In the genomic region with DNA sequence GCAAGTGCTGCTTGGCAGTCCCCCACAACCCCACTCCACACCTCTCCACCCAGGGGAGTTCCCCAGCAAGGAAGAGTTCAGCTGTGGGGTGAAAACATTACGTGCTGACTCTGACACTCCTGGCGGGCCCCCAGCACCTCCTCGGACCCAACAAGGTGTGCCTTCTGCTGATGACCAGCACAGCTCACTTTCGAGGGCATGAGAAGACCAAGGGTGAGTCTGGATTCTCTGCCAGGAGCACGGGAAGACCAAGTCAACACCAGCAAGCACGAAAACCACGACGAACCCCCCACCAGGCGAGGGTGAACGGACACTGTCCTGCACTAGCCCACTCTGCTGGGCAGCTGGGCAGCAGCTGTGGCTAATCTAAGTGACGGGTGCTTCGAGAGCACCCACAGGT, we compare ENCODE assay signal across 12 cellular contexts. TPM values are rescaled to one million over a fixed set of nuclear protein-coding genes. Genes with fewer than 3 reads are reported as not detected.
DNase-seq lines count a peak whose midpoint lies in the region; ATAC-seq, FAIRE-seq and TF ChIP-seq lines count a peak whose summit lies in the region.
"Had no signal": no experiment of that assay in that cellular context is flagged by ENCODE, and none has a peak within 500 bp of the region (broad histone marks: within the 10 kb centered on the region; RNA-seq: fewer than 3 reads in every experiment).

No MANE protein-coding gene starts in this region.

- peak overlapping the region; percentile 83 for H3K4me2 ChIP-seq in keratinocyte (ENCODE audit: control insufficient read depth, extremely low read depth, insufficient read depth, low read depth, low read length)

- H3K27me3 Mint-ChIP-seq in stimulated activated naive CD8-positive, alpha-beta T cell treated with anti-CD3 and anti-CD28 coated beads, Interleukin-15, Interleukin-2, amounts not matched to agents 100 ng/mL and 50 ng/mL, for 24 hours = no peaks in the 10 kb centered on the region
- H3K27me3 Mint-ChIP-seq in activated CD4-positive, alpha-beta memory T cell treated with anti-CD3 and anti-CD28 coated beads, Interleukin-2, amount 10 ng/mL, durations not matched to agents 7 days and 5 days = no peaks in the 10 kb centered on the region

- H3K27me3 ChIP-seq in keratinocyte (ENCODE audit: control insufficient read depth, extremely low read depth, insufficient read depth, low read length) (no peaks in the 10 kb centered on the region), upper lobe of right lung (no peaks in the 10 kb centered on the region)
- H3K27me3 ChIP-seq: testis had no signal

- H3K27ac ChIP-seq in keratinocyte (ENCODE audit: control insufficient read depth, insufficient read depth, low read length) = no peak overlapping the region
- H3K27ac ChIP-seq in upper lobe of right lung = no peak overlapping the region

- dilution Hi-C loops in keratinocyte (cut with MboI; ENCODE audit: extremely low pct_ligation_motif_present, low sequenced_read_pairs) = no loop called here

- intact Hi-C loops in upper lobe of right lung (cut with DNase I) (no loop called here), lower leg skin (cut with DNase I; ENCODE audit: low total_unique reads) (loop anchor here (10.0 kb wide), 1 partner anchor 132 kb away; no protein-coding TSS in a partner anchor)

- no peaks in the 10 kb centered on the region for H3K9me1 ChIP-seq in keratinocyte (ENCODE audit: control insufficient read depth, extremely low read depth, insufficient read depth, low read length)

- H3K27ac Mint-ChIP-seq in stimulated activated naive CD8-positive, alpha-beta T cell treated with anti-CD3 and anti-CD28 coated beads, Interleukin-15, Interleukin-2, amounts not matched to agents 100 ng/mL and 50 ng/mL, for 24 hours = peak overlapping the region; percentile 75
- H3K27ac Mint-ChIP-seq in activated CD4-positive, alpha-beta memory T cell treated with anti-CD3 and anti-CD28 coated beads, Interleukin-2, amount 10 ng/mL, durations not matched to agents 7 days and 5 days = no peak overlapping the region

- no peak overlapping the region for H2AFZ ChIP-seq in keratinocyte (ENCODE audit: control insufficient read depth, low read length)

- H3K36me3 ChIP-seq in keratinocyte (ENCODE audit: control insufficient read depth in 2 of 2, extremely low read depth in 1 of 2, insufficient read depth in 2 of 2, low read length in 2 of 2) (peaks cover 8 to 26% of the 10 kb centered on the region in 2 experiments), upper lobe of right lung (peaks cover 25% of the 10 kb centered on the region)

- TF ChIP-seq CTCF in keratinocyte (optimal IDR thresholded peaks at IDR 0.05 in 1 of 3, IDR thresholded peaks at IDR 0.05 in 1 of 3, conservative IDR thresholded peaks at IDR 0.05 in 1 of 3; ENCODE audit: extremely low read depth in 1 of 3, insufficient read depth in 2 of 3, low read length in 3 of 3) (no peak), upper lobe of right lung (IDR thresholded peaks at IDR 0.05) (no peak), lower leg skin (IDR thresholded peaks at IDR 0.05) (no peak)

- TF ChIP-seq POLR2A in lower leg skin (IDR thresholded peaks at IDR 0.05) = no peak

- peaks cover 12% of the 10 kb centered on the region for H3K36me3 Mint-ChIP-seq in stimulated activated naive CD8-positive, alpha-beta T cell treated with anti-CD3 and anti-CD28 coated beads, Interleukin-15, Interleukin-2, amounts not matched to agents 100 ng/mL and 50 ng/mL, for 24 hours (ENCODE audit: low read depth)
- H3K36me3 Mint-ChIP-seq in activated CD4-positive, alpha-beta memory T cell treated with anti-CD3 and anti-CD28 coated beads, Interleukin-2, amount 10 ng/mL, durations not matched to agents 7 days and 5 days (ENCODE audit: low read depth) = peaks cover 19% of the 10 kb centered on the region

- peaks cover 29% of the 10 kb centered on the region for H3K4me1 Mint-ChIP-seq in stimulated activated naive CD8-positive, alpha-beta T cell treated with anti-CD3 and anti-CD28 coated beads, Interleukin-15, Interleukin-2, amounts not matched to agents 100 ng/mL and 50 ng/mL, for 24 hours (ENCODE audit: low read depth)
- peaks cover 23% of the 10 kb centered on the region for H3K4me1 Mint-ChIP-seq in activated CD4-positive, alpha-beta memory T cell treated with anti-CD3 and anti-CD28 coated beads, Interleukin-2, amount 10 ng/mL, durations not matched to agents 7 days and 5 days

- no peak overlapping the region for H3K9ac ChIP-seq in keratinocyte (ENCODE audit: control insufficient read depth, extremely low read depth, insufficient read depth, low read length)

- H3K4me1 ChIP-seq in keratinocyte (ENCODE audit: control insufficient read depth, extremely low read depth, insufficient read depth, low read length) (peaks cover 10% of the 10 kb centered on the region), upper lobe of right lung (peaks cover 18% of the 10 kb centered on the region)

- H3K9me3 Mint-ChIP-seq in stimulated activated naive CD8-positive, alpha-beta T cell treated with anti-CD3 and anti-CD28 coated beads, Interleukin-15, Interleukin-2, amounts not matched to agents 100 ng/mL and 50 ng/mL, for 24 hours = no peaks in the 10 kb centered on the region
- no peaks in the 10 kb centered on the region for H3K9me3 Mint-ChIP-seq in activated CD4-positive, alpha-beta memory T cell treated with anti-CD3 and anti-CD28 coated beads, Interleukin-2, amount 10 ng/mL, durations not matched to agents 7 days and 5 days

- DNase-seq in stimulated activated naive CD8-positive, alpha-beta T cell treated with anti-CD3 and anti-CD28 coated beads, Interleukin-15, Interleukin-2, amounts not matched to agents 100 U/mL and 50 U/mL, for 24 hours = no peak
- no peak for DNase-seq in activated CD4-positive, alpha-beta memory T cell treated with anti-CD3 and anti-CD28 coated beads, Interleukin-2, amount 10 ng/mL, durations not matched to agents 7 days and 5 days
- DNase-seq in keratinocyte (ENCODE audit: low read depth, low spot score) (no peak), upper lobe of right lung (no peak), NCI-H82 treated with DMSO at 0.1 percent for 48 hours (lab: John Stamatoyannopoulos, UW; ENCODE audit: unreplicated experiment) (no peak), lower leg skin (ENCODE audit: low spot score in 2 of 2) (no peak)
- DNase-seq: activated gamma-delta T cell treated with Interleukin-2 at 50 U/mL for 16 hours, hippocampal formation, NCI-H510A treated with DMSO at 0.1 percent for 48 hours, testis had no signal

- ATAC-seq in stimulated activated naive CD8-positive, alpha-beta T cell treated with anti-CD3 and anti-CD28 coated beads, Interleukin-15, Interleukin-2, amounts not matched to agents 100 U/mL and 50 U/mL, for 24 hours = no peak
- ATAC-seq in upper lobe of right lung (no peak), HG03432 (IDR thresholded peaks at IDR 0.05; ENCODE audit: unreplicated experiment) (no peak)

- peak overlapping the region; percentile 78 to 87 (median 83) for H3K4me3 ChIP-seq in keratinocyte (ENCODE audit: control insufficient read depth in 2 of 3, extremely low read depth in 1 of 3, insufficient read depth in 2 of 3, low read depth in 1 of 3, low read length in 3 of 3)
- peak overlapping the region; percentile 90 for H3K4me3 ChIP-seq in upper lobe of right lung
- no peak overlapping the region for H3K4me3 ChIP-seq in lower leg skin (ENCODE audit: low read depth, poor library complexity, severe bottlenecking)

- peak overlapping the region; percentile 83 for H3K4me3 Mint-ChIP-seq in stimulated activated naive CD8-positive, alpha-beta T cell treated with anti-CD3 and anti-CD28 coated beads, Interleukin-15, Interleukin-2, amounts not matched to agents 100 ng/mL and 50 ng/mL, for 24 hours
- peak overlapping the region; percentile 80 for H3K4me3 Mint-ChIP-seq in activated CD4-positive, alpha-beta memory T cell treated with anti-CD3 and anti-CD28 coated beads, Interleukin-2, amount 10 ng/mL, durations not matched to agents 7 days and 5 days

- H3K79me2 ChIP-seq in keratinocyte (ENCODE audit: control insufficient read depth, insufficient read depth, low read length) = peaks cover 12% of the 10 kb centered on the region

- H3K9me3 ChIP-seq in keratinocyte (ENCODE audit: control insufficient read depth, low read depth, low read length) = no peaks in the 10 kb centered on the region
- no peaks in the 10 kb centered on the region for H3K9me3 ChIP-seq in upper lobe of right lung
- H3K9me3 ChIP-seq: testis had no signal

- 81 to 94% methylated on average over 12 of the region's 12 CpGs for WGBS in lower leg skin, 2 donors

- CTCF ChIA-PET in activated CD4-positive, alpha-beta memory T cell treated with anti-CD3 and anti-CD28 coated beads, Interleukin-2, amount 10 ng/mL, durations not matched to agents 7 days and 5 days (lab: Charles Lee) = interaction anchor here (1.3 to 2.3 kb wide), 2 partner anchors 30 to 150 kb away, joined by 3 to 6 read pairs; no protein-coding TSS in a partner anchor

- POLR2A ChIA-PET in activated CD4-positive, alpha-beta memory T cell treated with anti-CD3 and anti-CD28 coated beads, Interleukin-2, amount 10 ng/mL, durations not matched to agents 7 days and 5 days (lab: Charles Lee) = interaction anchor here (0.6 to 3.9 kb wide), 8 partner anchors 14 to 592 kb away, joined by 3 to 23 read pairs (median 4); partner anchors contain the start of gene PIM3

- FAIRE-seq in keratinocyte (lab: Jason Lieb, UNC) = no peak

- H4K20me1 ChIP-seq in keratinocyte (ENCODE audit: control insufficient read depth, extremely low read depth, insufficient read depth, low read length) = no peaks in the 10 kb centered on the region

RNA-seq across cellular contexts. Expression of gene ALG12, which starts 1.4 kb away (rescaled TPM):
- total RNA-seq in activated CD4-positive, alpha-beta memory T cell treated with anti-CD3 and anti-CD28 coated beads, Interleukin-2, amount 10 ng/mL, durations not matched to agents 7 days and 5 days = 10 to 100 TPM; 14.7 to 20.6 TPM
- polyA plus RNA-seq in keratinocyte = 6.3 to 9.0 TPM (median 7.1 TPM) in 3 replicates
- polyA plus RNA-seq in keratinocyte (2011; ENCODE audit: low read depth) = 3.2 TPM
- 3.0 and 6.0 TPM in 2 replicates for polyA plus RNA-seq in keratinocyte (2011; cell fraction: cytosol; rRNA removed)
- 10.5 and 14.2 TPM in 2 replicates for polyA plus RNA-seq in keratinocyte (2011; cell fraction: nucleus; rRNA removed)
- polyA plus RNA-seq in keratinocyte (2012; ENCODE audit: low replicate concordance) = 5.7 and 10.1 TPM in 2 replicates
- 3.4 to 13.9 TPM (median 4.5 TPM) in 3 replicates for polyA minus RNA-seq in keratinocyte
- polyA minus RNA-seq in keratinocyte (2011; cell fraction: cytosol; rRNA and poly(A)+ RNA removed) = 12.5 TPM
- polyA minus RNA-seq in keratinocyte (2011; cell fraction: nucleus; rRNA and poly(A)+ RNA removed) = 6.2 and 6.9 TPM in 2 replicates
- 28.1 TPM for total RNA-seq in upper lobe of right lung
- 10 to 100 TPM in 3 of 4 donors, 1 to 10 TPM in 1; 7.5 to 25.6 (median 16.1) TPM for total RNA-seq in lower leg skin

RNA-seq across cellular contexts. Expression of gene CRELD2, which starts 1.6 kb away (rescaled TPM):
- total RNA-seq in activated CD4-positive, alpha-beta memory T cell treated with anti-CD3 and anti-CD28 coated beads, Interleukin-2, amount 10 ng/mL, durations not matched to agents 7 days and 5 days = 10 to 100 TPM; 50.0 to 51.2 TPM
- 26.0 to 51.4 TPM (median 33.5 TPM) in 3 replicates for polyA plus RNA-seq in keratinocyte
- polyA plus RNA-seq in keratinocyte (2011; ENCODE audit: low read depth) = 30.5 TPM
- 17.8 and 33.2 TPM in 2 replicates for polyA plus RNA-seq in keratinocyte (2011; cell fraction: cytosol; rRNA removed)
- polyA plus RNA-seq in keratinocyte (2011; cell fraction: nucleus; rRNA removed) = 58.9 and 65.6 TPM in 2 replicates
- 18.0 and 48.4 TPM in 2 replicates for polyA plus RNA-seq in keratinocyte (2012; ENCODE audit: low replicate concordance)
- 8.8 to 16.5 TPM (median 10.5 TPM) in 3 replicates for polyA minus RNA-seq in keratinocyte
- 21.9 TPM for polyA minus RNA-seq in keratinocyte (2011; cell fraction: cytosol; rRNA and poly(A)+ RNA removed)
- polyA minus RNA-seq in keratinocyte (2011; cell fraction: nucleus; rRNA and poly(A)+ RNA removed) = 8.8 and 10.9 TPM in 2 replicates
- total RNA-seq in upper lobe of right lung (44.2 TPM), lower leg skin (10 to 100 TPM in 3 of 4 donors, 1 to 10 TPM in 1; 9.1 to 28.0 (median 18.0) TPM)

RNA-seq across cellular contexts. Expression of gene PIM3, which starts 43.7 kb away (rescaled TPM):
- total RNA-seq in activated CD4-positive, alpha-beta memory T cell treated with anti-CD3 and anti-CD28 coated beads, Interleukin-2, amount 10 ng/mL, durations not matched to agents 7 days and 5 days = 10 to 100 TPM; 60.1 to 62.3 TPM
- polyA plus RNA-seq in keratinocyte = 3.4 to 6.5 TPM (median 4.8 TPM) in 3 replicates
- 3.3 TPM for polyA plus RNA-seq in keratinocyte (2011; ENCODE audit: low read depth)
- polyA plus RNA-seq in keratinocyte (2011; cell fraction: cytosol; rRNA removed) = 2.7 and 6.4 TPM in 2 replicates
- polyA plus RNA-seq in keratinocyte (2011; cell fraction: nucleus; rRNA removed) = 8.9 and 11.7 TPM in 2 replicates
- polyA plus RNA-seq in keratinocyte (2012; ENCODE audit: low replicate concordance) = 7.8 and 20.0 TPM in 2 replicates
- 1.6 to 4.4 TPM (median 2.3 TPM) in 3 replicates for polyA minus RNA-seq in keratinocyte
- 10.7 TPM for polyA minus RNA-seq in keratinocyte (2011; cell fraction: cytosol; rRNA and poly(A)+ RNA removed)
- polyA minus RNA-seq in keratinocyte (2011; cell fraction: nucleus; rRNA and poly(A)+ RNA removed) = 5.5 and 8.2 TPM in 2 replicates
- total RNA-seq in upper lobe of right lung = 119 TPM
- total RNA-seq in lower leg skin = 100 to 1,000 TPM; 149 to 181 (median 163) TPM
